8 cellular contexts compared by ENCODE assay signal in genomic region chr14:104795781-104796681, GRCh38. TPM values are rescaled to one million over a fixed set of nuclear protein-coding genes. Genes with fewer than 3 reads are reported as not detected.
DNase-seq lines count a peak whose midpoint lies in the region; ATAC-seq lines count a peak whose summit lies in the region.

No MANE protein-coding gene starts in this region.

- H3K4me3 ChIP-seq in HUES6 (ENCODE audit: low read depth, low read length), result peak overlapping the region; percentile 63

- H3K4me3 Mint-ChIP-seq in activated CD4-positive, alpha-beta T cell treated with anti-CD3 and anti-CD28 coated beads, Interleukin-2, amount 10 ng/mL, durations not matched to agents 24 days and 14 days, result peak overlapping the region; percentile 73
- H3K4me3 Mint-ChIP-seq in stimulated activated naive B cell treated with anti-CD40 and anti-IgM and Interleukin-4, amounts not matched to agents 10 μg/mL and 1 μg/mL and 100 μg/mL, for 72 hours, result peak overlapping the region; percentile 72 to 76

- peak; percentile 47 to 52 for DNase-seq in NCI-H2081 (lab: John Stamatoyannopoulos, UW)
- no peak for DNase-seq in NCI-H2081 treated with DMSO at 0.1 percent for 48 hours (lab: John Stamatoyannopoulos, UW)
- DNase-seq in activated CD4-positive, alpha-beta T cell treated with anti-CD3 and anti-CD28 coated beads, Interleukin-2, amount 10 ng/mL, durations not matched to agents 24 days and 14 days, result peak; percentile 86
- DNase-seq in ecto neural progenitor cell (ENCODE audit: low spot score), result peak; percentile 67
- DNase-seq in medulla oblongata (ENCODE audit: extremely low spot score), result peak; percentile 38
- no peak for DNase-seq in stimulated activated naive B cell treated with anti-CD40 and anti-IgM and Interleukin-4, amounts not matched to agents 10 μg/mL and 1 μg/mL and 100 μg/mL, for 72 hours

- no peaks in the 10 kb centered on the region for H3K9me3 ChIP-seq in HUES6 (ENCODE audit: control insufficient read depth, insufficient read depth, low read depth, low read length)

- H3K27me3 ChIP-seq in HUES6 (ENCODE audit: control insufficient read depth, insufficient read depth, low read length), result peaks cover 34% of the 10 kb centered on the region

- H3K27ac ChIP-seq in HUES6 (ENCODE audit: low read depth, low read length), result no peak overlapping the region

- peaks cover 8% of the 10 kb centered on the region for H3K36me3 ChIP-seq in HUES6 (ENCODE audit: control insufficient read depth, insufficient read depth, low read length)

- H3K9me3 Mint-ChIP-seq in activated CD4-positive, alpha-beta T cell treated with anti-CD3 and anti-CD28 coated beads, Interleukin-2, amount 10 ng/mL, durations not matched to agents 24 days and 14 days, result no peaks in the 10 kb centered on the region
- no peaks in the 10 kb centered on the region for H3K9me3 Mint-ChIP-seq in stimulated activated naive B cell treated with anti-CD40 and anti-IgM and Interleukin-4, amounts not matched to agents 10 μg/mL and 1 μg/mL and 100 μg/mL, for 72 hours

- H3K36me3 Mint-ChIP-seq in activated CD4-positive, alpha-beta T cell treated with anti-CD3 and anti-CD28 coated beads, Interleukin-2, amount 10 ng/mL, durations not matched to agents 24 days and 14 days (ENCODE audit: low read depth), result peaks cover 12% of the 10 kb centered on the region
- peaks cover 7 to 9% of the 10 kb centered on the region in 2 donors for H3K36me3 Mint-ChIP-seq in stimulated activated naive B cell treated with anti-CD40 and anti-IgM and Interleukin-4, amounts not matched to agents 10 μg/mL and 1 μg/mL and 100 μg/mL, for 72 hours

- no peak overlapping the region for H3K9ac ChIP-seq in HUES6 (ENCODE audit: low read length)

- H3K27me3 Mint-ChIP-seq in activated CD4-positive, alpha-beta T cell treated with anti-CD3 and anti-CD28 coated beads, Interleukin-2, amount 10 ng/mL, durations not matched to agents 24 days and 14 days, result peaks cover 1% of the 10 kb centered on the region
- no peaks in the 10 kb centered on the region for H3K27me3 Mint-ChIP-seq in stimulated activated naive B cell treated with anti-CD40 and anti-IgM and Interleukin-4, amounts not matched to agents 10 μg/mL and 1 μg/mL and 100 μg/mL, for 72 hours

- peak overlapping the region; percentile 72 for H3K27ac Mint-ChIP-seq in activated CD4-positive, alpha-beta T cell treated with anti-CD3 and anti-CD28 coated beads, Interleukin-2, amount 10 ng/mL, durations not matched to agents 24 days and 14 days
- peak overlapping the region; percentile 86 for H3K27ac Mint-ChIP-seq in stimulated activated naive B cell treated with anti-CD40 and anti-IgM and Interleukin-4, amounts not matched to agents 10 μg/mL and 1 μg/mL and 100 μg/mL, for 72 hours

- ATAC-seq in stimulated activated naive B cell treated with anti-CD40 and anti-IgM and Interleukin-4, amounts not matched to agents 10 μg/mL and 1 μg/mL and 100 μg/mL, for 72 hours (replicated peaks), result peak in 1 of 2 donors; percentile 55
- no peak for ATAC-seq in HG02870 (IDR thresholded peaks at IDR 0.05; ENCODE audit: unreplicated experiment)

- H3K4me1 ChIP-seq in HUES6 (ENCODE audit: control insufficient read depth, insufficient read depth, low read length), result peaks cover 45% of the 10 kb centered on the region

- H3K4me1 Mint-ChIP-seq in activated CD4-positive, alpha-beta T cell treated with anti-CD3 and anti-CD28 coated beads, Interleukin-2, amount 10 ng/mL, durations not matched to agents 24 days and 14 days, result peaks cover 33% of the 10 kb centered on the region
- H3K4me1 Mint-ChIP-seq in stimulated activated naive B cell treated with anti-CD40 and anti-IgM and Interleukin-4, amounts not matched to agents 10 μg/mL and 1 μg/mL and 100 μg/mL, for 72 hours, result peaks cover 33 to 60% of the 10 kb centered on the region in 2 donors

- intact Hi-C loops in activated CD4-positive, alpha-beta T cell treated with anti-CD3 and anti-CD28 coated beads, Interleukin-2, amount 10 ng/mL, durations not matched to agents 24 days and 14 days (cut with micrococcal nuclease), result no loop called here

RNA-seq across cellular contexts. Expression of gene AKT1, which starts 0.5 kb away (rescaled TPM):
- 133 and 143 TPM in 2 replicates for total RNA-seq in activated CD4-positive, alpha-beta T cell treated with anti-CD3 and anti-CD28 coated beads, Interleukin-2, amount 10 ng/mL, durations not matched to agents 24 days and 14 days

RNA-seq across cellular contexts. Expression of gene ZBTB42, which starts 4.9 kb away (rescaled TPM):
- total RNA-seq in activated CD4-positive, alpha-beta T cell treated with anti-CD3 and anti-CD28 coated beads, Interleukin-2, amount 10 ng/mL, durations not matched to agents 24 days and 14 days, result 4.9 and 5.5 TPM in 2 replicates

RNA-seq across cellular contexts. Expression of gene SIVA1, which starts 43.1 kb away (rescaled TPM):
- total RNA-seq in activated CD4-positive, alpha-beta T cell treated with anti-CD3 and anti-CD28 coated beads, Interleukin-2, amount 10 ng/mL, durations not matched to agents 24 days and 14 days, result 117 and 123 TPM in 2 replicates

Comparison
In these comparisons a context has a peak if more than half of its experiments do, and no peak if none do; other contexts are left out.
1. DNase-seq: peak in NCI-H2081 (2 of 2), activated CD4-positive, alpha-beta T cell treated with anti-CD3 and anti-CD28 coated beads, Interleukin-2, amount 10 ng/mL, durations not matched to agents 24 days and 14 days (single experiment), ecto neural progenitor cell (single experiment) and medulla oblongata (single experiment); none in NCI-H2081 treated with DMSO at 0.1 percent for 48 hours (single experiment) and stimulated activated naive B cell treated with anti-CD40 and anti-IgM and Interleukin-4, amounts not matched to agents 10 μg/mL and 1 μg/mL and 100 μg/mL, for 72 hours (single experiment).